Comparison of ENCODE assay signal across 8 cellular contexts in the genomic region with DNA sequence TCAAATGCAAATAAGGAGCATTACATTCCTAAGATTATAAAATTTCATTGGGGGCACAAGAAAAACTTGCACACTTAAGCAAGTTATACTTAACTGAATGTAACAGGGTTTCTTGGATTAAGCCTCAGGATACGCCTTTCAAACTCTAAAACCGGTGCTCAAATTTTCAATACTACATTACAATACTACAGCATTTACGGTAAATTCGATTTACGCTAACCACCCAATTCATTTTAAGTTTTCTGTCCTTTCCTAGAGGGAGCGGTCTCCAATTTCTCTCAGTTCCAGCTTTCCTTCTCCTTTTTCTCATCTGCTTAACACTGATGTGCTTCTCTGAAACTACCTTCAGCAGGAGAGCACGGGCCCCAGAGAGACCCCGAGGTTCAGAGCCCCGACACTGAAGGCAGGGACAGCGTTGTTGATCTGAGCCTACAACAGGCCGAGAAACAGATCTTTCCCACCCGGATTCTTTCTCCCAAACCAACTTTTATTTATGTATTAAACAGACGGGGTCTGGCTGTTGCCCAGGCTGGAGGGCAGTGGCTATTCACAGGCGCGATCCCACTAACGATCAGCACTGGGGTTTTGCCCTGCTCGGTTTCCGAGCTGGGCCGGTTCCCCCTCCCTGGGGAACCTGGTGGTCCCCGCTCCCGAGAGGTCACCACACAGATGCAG. TPM values are rescaled to one million over a fixed set of nuclear protein-coding genes. Genes with fewer than 3 reads are reported as not detected.
DNase-seq lines count a peak whose midpoint lies in the region; ATAC-seq and TF ChIP-seq lines count a peak whose summit lies in the region.

No MANE protein-coding gene starts in this region.

- H3K18ac ChIP-seq in mesenchymal stem cell (ENCODE audit: low read depth in 1 of 2, low read length in 2 of 2) = peak overlapping the region; percentile 95 to 98

- H3K4me2 ChIP-seq in mesenchymal stem cell (ENCODE audit: low read length, poor library complexity, severe bottlenecking) = peak overlapping the region; percentile 70

- no peak for ATAC-seq in HG03135 (IDR thresholded peaks at IDR 0.05; ENCODE audit: unreplicated experiment)

- peak overlapping the region; percentile 98 for H3K9ac ChIP-seq in mesenchymal stem cell (ENCODE audit: low read length)

- H3K27ac ChIP-seq in breast epithelium (peak overlapping the region; percentile 92 to 95), mesenchymal stem cell (ENCODE audit: low read length, poor library complexity, severe bottlenecking) (peak overlapping the region; percentile 82)

- peak overlapping the region; percentile 66 for H2BK5ac ChIP-seq in mesenchymal stem cell (ENCODE audit: low read depth, low read length, poor library complexity, severe bottlenecking)

- peak overlapping the region; percentile 96 for H4K8ac ChIP-seq in mesenchymal stem cell (ENCODE audit: low read length)

- WGBS in mesenchymal stem cell = 3% methylated on average over 18 of the region's 21 CpGs

- no peak for TF ChIP-seq CTCF in breast epithelium (IDR thresholded peaks at IDR 0.05)
- TF ChIP-seq CTCF in GM20000 (IDR thresholded peaks at IDR 0.05; ENCODE audit: extremely low read depth, missing control alignments) = no peak

- peak overlapping the region; percentile 54 for H2AFZ ChIP-seq in mesenchymal stem cell (ENCODE audit: low read depth, low read length)

- no peak overlapping the region for H2BK15ac ChIP-seq in mesenchymal stem cell (ENCODE audit: low read depth, poor library complexity, severe bottlenecking)

- peak overlapping the region; percentile 88 for H4K91ac ChIP-seq in mesenchymal stem cell (ENCODE audit: low read length)

- H2BK120ac ChIP-seq in mesenchymal stem cell (ENCODE audit: low read depth, low read length) = no peak overlapping the region

- DNase-seq in Kasumi-1 (lab: John Stamatoyannopoulos, UW) = peak; percentile 35 to 58
- DNase-seq in breast epithelium (ENCODE audit: low spot score in 2 of 2) = no peak
- DNase-seq in mesenchymal stem cell = no peak
- DNase-seq in DMS153 treated with DMSO at 0.1 percent for 48 hours (lab: John Stamatoyannopoulos, UW; ENCODE audit: unreplicated experiment) = no peak
- no peak for DNase-seq in cortex of kidney (lab: John Stamatoyannopoulos, UW)
- no peak for DNase-seq in GM20000 (ENCODE audit: low spot score)

- H3K4me1 ChIP-seq in breast epithelium (no peaks in the 10 kb centered on the region), mesenchymal stem cell (ENCODE audit: control insufficient read depth, insufficient read depth, low read depth, low read length) (peaks cover 3% of the 10 kb centered on the region)

- peak overlapping the region; percentile 69 to 94 for H3K4ac ChIP-seq in mesenchymal stem cell (ENCODE audit: low read depth in 1 of 2, low read length in 2 of 2)

- H3K9me3 ChIP-seq in breast epithelium (peaks cover 0 to under 1% of the 10 kb centered on the region in 2 donors), mesenchymal stem cell (ENCODE audit: control insufficient read depth, low read length) (no peaks in the 10 kb centered on the region)

- peak overlapping the region in 1 of 2 experiments; percentile 91 for H3K14ac ChIP-seq in mesenchymal stem cell (ENCODE audit: low read length in 2 of 2)

- no peaks in the 10 kb centered on the region for H3K36me3 ChIP-seq in breast epithelium
- H3K36me3 ChIP-seq in mesenchymal stem cell (ENCODE audit: control insufficient read depth in 1 of 2, insufficient read depth in 2 of 2, low read depth in 1 of 2, low read length in 2 of 2) = peaks cover 6% of the 10 kb centered on the region in 2 experiments

- H2AK5ac ChIP-seq in mesenchymal stem cell (ENCODE audit: low read length, severe bottlenecking) = no peak overlapping the region

- H3K23ac ChIP-seq in mesenchymal stem cell (ENCODE audit: low read length in 2 of 2) = no peak overlapping the region

- H3K27me3 ChIP-seq in breast epithelium (no peaks in the 10 kb centered on the region), mesenchymal stem cell (ENCODE audit: control insufficient read depth in 1 of 2, insufficient read depth in 1 of 2, low read length in 2 of 2) (no peaks in the 10 kb centered on the region)

- TF ChIP-seq POLR2A in breast epithelium (IDR thresholded peaks at IDR 0.05) = no peak

- intact Hi-C loops in breast epithelium (cut with DNase I; ENCODE audit: low total_unique reads) = no loop called here

- no peak overlapping the region for H2BK12ac ChIP-seq in mesenchymal stem cell (ENCODE audit: low read length in 2 of 2)

- H3K79me1 ChIP-seq in mesenchymal stem cell (replicated peaks; ENCODE audit: low read length, poor library complexity, severe bottlenecking) = peaks cover 13% of the 10 kb centered on the region

- H3K4me3 ChIP-seq in GM08714 (ENCODE audit: low read length) (peak overlapping the region; percentile 92), breast epithelium (peak overlapping the region; percentile 83 to 95 (median 87)), mesenchymal stem cell (ENCODE audit: insufficient read depth in 1 of 2, low read depth in 1 of 2, low read length in 2 of 2) (peak overlapping the region; percentile 87 to 100)

RNA-seq across cellular contexts. Expression of a gene that starts 0.8 kb away (rescaled TPM):
- total RNA-seq in breast epithelium = 1 to 10 TPM; 2.1 to 4.7 (median 2.6) TPM
- 2.2 TPM for polyA plus RNA-seq in mesenchymal stem cell (2013, experiment 1 of 2)
- 2.2 TPM for polyA plus RNA-seq in mesenchymal stem cell (2013, experiment 2 of 2)

RNA-seq across cellular contexts. Expression of a gene that starts 21.9 kb away (rescaled TPM):
- total RNA-seq in breast epithelium = 10 to 100 TPM; 17.3 to 25.9 (median 22.9) TPM
- 7.4 TPM for polyA plus RNA-seq in mesenchymal stem cell (2013, experiment 1 of 2)
- 7.0 TPM for polyA plus RNA-seq in mesenchymal stem cell (2013, experiment 2 of 2)

RNA-seq across cellular contexts. Expression of a gene that starts 34.8 kb away (rescaled TPM):
- total RNA-seq in breast epithelium = 10 to 100 TPM in 1 of 3 donors, 1 to 10 TPM in 2; 2.7 to 13.2 (median 6.2) TPM
- polyA plus RNA-seq in mesenchymal stem cell (2013, experiment 1 of 2) = 3.4 TPM
- 3.3 TPM for polyA plus RNA-seq in mesenchymal stem cell (2013, experiment 2 of 2)

Comparison
In these comparisons a context has a peak if more than half of its experiments do, and no peak if none do; other contexts are left out.
1. DNase-seq: peak in Kasumi-1 (2 of 2); none in breast epithelium (0 of 2), mesenchymal stem cell (single experiment), DMS153 treated with DMSO at 0.1 percent for 48 hours (single experiment), cortex of kidney (single experiment) and GM20000 (single experiment).
2. Peak in every context shown above with its lines, with median percentiles within 50 percentile points of each other: H3K4me3 ChIP-seq.